ENCODE assay signal across 8 cellular contexts in the genomic region with DNA sequence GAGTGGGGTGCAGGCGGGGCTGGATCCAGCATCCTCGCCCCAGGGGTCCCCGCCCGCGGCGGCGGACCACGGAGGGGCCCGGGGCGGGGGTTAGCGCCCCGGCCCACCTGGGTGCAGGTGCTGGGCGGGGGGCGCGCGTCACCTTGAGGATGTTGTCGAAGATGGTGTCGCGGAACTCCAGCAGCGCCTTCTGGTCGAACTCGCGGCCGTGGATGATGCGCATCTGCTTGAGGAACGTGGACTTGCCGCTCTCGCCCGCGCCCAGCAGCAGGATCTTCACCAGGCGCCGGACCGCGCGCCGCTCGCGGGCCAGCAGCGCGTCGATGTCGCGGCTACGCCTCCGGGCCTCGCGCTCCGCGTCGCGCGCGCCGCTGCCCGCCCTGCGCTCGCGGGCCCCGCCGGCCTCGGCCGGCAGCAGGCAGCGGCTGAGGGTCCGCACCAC. TPM values are rescaled to one million over a fixed set of nuclear protein-coding genes. Genes with fewer than 3 reads are reported as not detected.
DNase-seq lines count a peak whose midpoint lies in the region; ATAC-seq, FAIRE-seq and TF ChIP-seq lines count a peak whose summit lies in the region.

No MANE protein-coding gene starts in this region.

- no peak for TF ChIP-seq POLR2A in body of pancreas (IDR thresholded peaks at IDR 0.05)

- peaks cover 16% of the 10 kb centered on the region for H3K4me1 ChIP-seq in body of pancreas
- peaks cover 0 to 4% of the 10 kb centered on the region in 2 donors for H3K4me1 ChIP-seq in kidney (ENCODE audit: control insufficient read depth in 1 of 2, insufficient read depth in 1 of 2, low read depth in 1 of 2, low read length in 2 of 2)

- DNase-seq in CD1c-positive myeloid dendritic cell (ENCODE audit: extremely low spot score) (peak; percentile 67), HCEC 1CT (peak; percentile 30), RCC 7860 (ENCODE audit: low spot score) (peak; percentile 7), body of pancreas (peak; percentile 36 to 49 (median 46)), kidney (peak; percentile 86), GM19239 (ENCODE audit: insufficient read length, low spot score) (no peak)
- DNase-seq in stimulated activated CD4-positive, alpha-beta T cell treated with anti-CD3 and anti-CD28 coated beads, Interleukin-4, amount 100 ng/mL, for 1 hour = peak; percentile 36

- intact Hi-C loops in body of pancreas (cut with DNase I) = no loop called here
- intact Hi-C loops in kidney (cut with DNase I) = no loop called here

- H3K27ac ChIP-seq in body of pancreas (peak overlapping the region; percentile 8 to 58 (median 40)), kidney (ENCODE audit: low read depth in 2 of 2, low read length in 2 of 2) (no peak overlapping the region)

- ATAC-seq in body of pancreas (peak; percentile 44), GM21526 (IDR thresholded peaks at IDR 0.05; ENCODE audit: low FRiP score, unreplicated experiment) (no peak)

- H3K9ac ChIP-seq in kidney (ENCODE audit: low read length in 2 of 2) = peak overlapping the region; percentile 34 to 37

- H3K27me3 ChIP-seq in body of pancreas = no peaks in the 10 kb centered on the region

- TF ChIP-seq CTCF in body of pancreas (IDR thresholded peaks at IDR 0.05) (no peak), kidney (IDR thresholded peaks at IDR 0.05; ENCODE audit: borderline replicate concordance, extremely low read depth, insufficient read depth) (no peak)

- 0 to 1% methylated on average over 3 to 43 of the region's 64 CpGs for WGBS in body of pancreas, 2 donors

- FAIRE-seq in RCC 7860 (lab: Jason Lieb, UNC) (no peak), kidney (lab: Jason Lieb, UNC) (no peak), GM19239 (lab: Jason Lieb, UNC) (no peak)

- H3K4me3 ChIP-seq in body of pancreas (peak overlapping the region; percentile 20 to 35), kidney (ENCODE audit: low read length in 2 of 2) (peak overlapping the region; percentile 35 to 59)

- H3K36me3 ChIP-seq in body of pancreas (replicated peaks in 1 of 2; ENCODE audit: insufficient read depth in 1 of 2, low read depth in 2 of 2) = no peaks in the 10 kb centered on the region
- peaks cover 0 to 3% of the 10 kb centered on the region in 2 donors for H3K36me3 ChIP-seq in kidney (ENCODE audit: control insufficient read depth in 1 of 2, insufficient read depth in 2 of 2, low read length in 2 of 2)

- H3K9me3 ChIP-seq in body of pancreas (no peaks in the 10 kb centered on the region), kidney (ENCODE audit: control insufficient read depth in 1 of 2, low read length in 2 of 2) (no peaks in the 10 kb centered on the region)

RNA-seq across cellular contexts. Expression of a gene that starts 0.4 kb away (rescaled TPM):
- total RNA-seq in body of pancreas (10 to 100 TPM; 12.2 to 17.5 TPM), kidney (41.1 TPM)
- 16.5 TPM for polyA plus RNA-seq in kidney (ENCODE audit: insufficient read depth, low read depth, low replicate concordance)

Comparison
In these comparisons a context has a peak if more than half of its experiments do, and no peak if none do; other contexts are left out.
1. H3K27ac ChIP-seq: peak in body of pancreas (4 of 4); none in kidney (0 of 2).